10 cellular contexts compared by ENCODE assay signal in the genomic region with DNA sequence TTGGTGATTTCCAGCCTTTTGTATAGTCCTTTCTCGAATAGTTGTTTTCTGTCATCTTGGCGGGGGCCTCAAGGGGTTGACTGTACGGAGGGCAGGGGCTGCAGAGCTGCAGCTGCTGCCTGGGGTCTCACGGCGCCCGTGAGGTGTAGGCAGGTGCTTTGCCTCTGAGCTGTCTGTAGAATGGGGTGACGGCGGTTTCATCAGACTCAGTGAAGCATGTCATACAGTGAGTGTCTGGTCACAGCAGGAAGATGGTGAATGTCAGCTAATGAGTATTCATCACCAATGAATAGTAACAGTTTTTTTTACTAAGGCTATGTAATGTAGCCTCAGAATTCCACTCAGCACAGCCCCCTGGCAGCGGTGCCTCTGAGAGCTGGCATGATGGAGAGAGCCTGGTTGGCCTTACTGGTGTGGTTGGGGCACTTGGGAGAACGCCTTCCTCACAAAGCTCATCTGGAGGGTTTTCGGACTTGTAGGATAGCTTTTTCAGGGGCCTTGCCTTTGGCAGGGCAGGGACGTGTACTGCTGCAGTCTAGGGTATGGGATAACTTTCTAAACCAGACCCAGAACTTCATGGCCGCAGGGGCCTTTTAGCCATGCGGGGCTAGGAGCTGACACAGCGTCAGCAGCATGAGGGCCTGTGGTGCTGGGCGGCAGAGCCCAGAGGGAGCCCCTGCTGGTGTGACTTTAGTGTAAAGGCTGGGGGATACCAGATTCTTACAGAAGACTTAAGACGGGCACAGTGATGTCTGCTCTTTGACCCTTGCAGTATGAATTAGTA. TPM values are rescaled to one million over a fixed set of nuclear protein-coding genes. Genes with fewer than 3 reads are reported as not detected.
A peak's percentile ranks its signal among the peaks of the same experiment; 100 is the strongest.
DNase-seq lines count a peak whose midpoint lies in the region; ATAC-seq lines count a peak whose summit lies in the region.
"Had no signal": no experiment of that assay in that cellular context is flagged by ENCODE, and none has a peak within 500 bp of the region (broad histone marks: within the 10 kb centered on the region; RNA-seq: fewer than 3 reads in every experiment).

No MANE protein-coding gene starts in this region.

- H3K27me3 ChIP-seq in mesenchymal stem cell (ENCODE audit: control insufficient read depth in 1 of 2, insufficient read depth in 1 of 2, low read length in 2 of 2) = no peaks in the 10 kb centered on the region
- H3K27me3 ChIP-seq: left lung had no signal

- peak overlapping the region; percentile 24 for H3K27ac ChIP-seq in mesenchymal stem cell (ENCODE audit: low read length, poor library complexity, severe bottlenecking)
- no peak overlapping the region for H3K27ac ChIP-seq in substantia nigra (ENCODE audit: low read depth, low read length, poor library complexity, severe bottlenecking)
- H3K27ac ChIP-seq: left lung, thoracic aorta had no signal

- DNase-seq in activated CD4-positive, CD25-positive, alpha-beta regulatory T cell (lab: John Stamatoyannopoulos, UW) = no peak
- DNase-seq in NCI-H345 treated with DMSO at 0.1 percent for 48 hours (lab: John Stamatoyannopoulos, UW; ENCODE audit: unreplicated experiment) = peak; percentile 64
- DNase-seq in mesenchymal stem cell = no peak
- DNase-seq in occipital lobe (lab: John Stamatoyannopoulos, UW) = no peak
- DNase-seq in substantia nigra (lab: John Stamatoyannopoulos, UW) = no peak
- DNase-seq in nucleus accumbens (lab: John Stamatoyannopoulos, UW) = no peak

- no peak overlapping the region for H2BK12ac ChIP-seq in mesenchymal stem cell (ENCODE audit: low read length in 2 of 2)

- no peak overlapping the region for H2BK15ac ChIP-seq in mesenchymal stem cell (ENCODE audit: low read depth, poor library complexity, severe bottlenecking)

- H2AK5ac ChIP-seq in mesenchymal stem cell (ENCODE audit: low read length, severe bottlenecking) = no peak overlapping the region

- no peak overlapping the region for H2BK120ac ChIP-seq in mesenchymal stem cell (ENCODE audit: low read depth, low read length)

- no peak overlapping the region for H3K4me3 ChIP-seq in mesenchymal stem cell (ENCODE audit: insufficient read depth in 1 of 2, low read depth in 1 of 2, low read length in 2 of 2)
- H3K4me3 ChIP-seq: left lung, thoracic aorta had no signal

- no peak overlapping the region for H4K91ac ChIP-seq in mesenchymal stem cell (ENCODE audit: low read length)

- H3K9me3 ChIP-seq in mesenchymal stem cell (ENCODE audit: control insufficient read depth, low read length) = no peaks in the 10 kb centered on the region
- H3K9me3 ChIP-seq: left lung, thoracic aorta had no signal

- ATAC-seq in activated CD4-positive, CD25-positive, alpha-beta regulatory T cell treated with anti-CD3 and anti-CD28 coated beads, Interleukin-2, amount 50 U/mL, for 24 hours = peak; percentile 71 to 82
- peak; percentile 89 for ATAC-seq in HG02884 (IDR thresholded peaks at IDR 0.05; ENCODE audit: unreplicated experiment)
- ATAC-seq: left lung had no signal

- no peak overlapping the region for H3K4ac ChIP-seq in mesenchymal stem cell (ENCODE audit: low read depth in 1 of 2, low read length in 2 of 2)

- no peak overlapping the region for H3K14ac ChIP-seq in mesenchymal stem cell (ENCODE audit: low read length in 2 of 2)

- H2BK5ac ChIP-seq in mesenchymal stem cell (ENCODE audit: low read depth, low read length, poor library complexity, severe bottlenecking) = no peak overlapping the region

- peaks cover 10 to 14% of the 10 kb centered on the region in 2 experiments for H3K36me3 ChIP-seq in mesenchymal stem cell (ENCODE audit: control insufficient read depth in 1 of 2, insufficient read depth in 2 of 2, low read depth in 1 of 2, low read length in 2 of 2)
- H3K36me3 ChIP-seq: left lung, thoracic aorta had no signal

- H4K8ac ChIP-seq in mesenchymal stem cell (ENCODE audit: low read length) = no peak overlapping the region

- H3K4me2 ChIP-seq in mesenchymal stem cell (ENCODE audit: low read length, poor library complexity, severe bottlenecking) = peak overlapping the region; percentile 25

- H3K23ac ChIP-seq in mesenchymal stem cell (ENCODE audit: low read length in 2 of 2) = no peak overlapping the region

- WGBS in mesenchymal stem cell = 90% methylated on average over 14 of the region's 17 CpGs

- peaks cover 20% of the 10 kb centered on the region for H3K79me1 ChIP-seq in mesenchymal stem cell (replicated peaks; ENCODE audit: low read length, poor library complexity, severe bottlenecking)

- H2AFZ ChIP-seq in mesenchymal stem cell (ENCODE audit: low read depth, low read length) = no peak overlapping the region

- H3K18ac ChIP-seq in mesenchymal stem cell (ENCODE audit: low read depth in 1 of 2, low read length in 2 of 2) = no peak overlapping the region

- peaks cover 48% of the 10 kb centered on the region for H3K4me1 ChIP-seq in mesenchymal stem cell (ENCODE audit: control insufficient read depth, insufficient read depth, low read depth, low read length)

- H3K9ac ChIP-seq in mesenchymal stem cell (ENCODE audit: low read length) = no peak overlapping the region

RNA-seq across cellular contexts. Expression of a gene that starts 15.0 kb away (rescaled TPM):
- polyA plus RNA-seq in mesenchymal stem cell (2013, experiment 1 of 2) = 18.7 TPM
- 19.1 TPM for polyA plus RNA-seq in mesenchymal stem cell (2013, experiment 2 of 2)
- 20.7 TPM for total RNA-seq in occipital lobe
